ENCODE assay signal across 8 cellular contexts in genomic region chr9:104927912-104928740, GRCh38. TPM values are rescaled to one million over a fixed set of nuclear protein-coding genes. Genes with fewer than 3 reads are reported as not detected.
DNase-seq lines count a peak whose midpoint lies in the region; ATAC-seq and TF ChIP-seq lines count a peak whose summit lies in the region.

Gene ABCA1 (minus strand): TSS chr9:104928155. CDS start chr9:104903679, 24,476 bp downstream.

- H3K27ac ChIP-seq in BLaER1 treated with 17β-estradiol and CSF1 and Interleukin-3, amounts not matched to agents 10 nM and 100 nM: peak within 1 kb of the TSS; percentile 93 to 100 (median 99)
- H3K27ac ChIP-seq in smooth muscle cell (ENCODE audit: low read depth): peak within 1 kb of the TSS; percentile 25

- no peak for TF ChIP-seq CTCF in smooth muscle cell (IDR thresholded peaks at IDR 0.05; ENCODE audit: borderline replicate concordance, insufficient read depth, poor library complexity, severe bottlenecking)

- H3K27me3 ChIP-seq in BLaER1 treated with 17β-estradiol and CSF1 and Interleukin-3, amounts not matched to agents 10 nM and 100 nM: no peaks in the 10 kb centered on the region
- no peaks in the 10 kb centered on the region for H3K27me3 ChIP-seq in smooth muscle cell (ENCODE audit: low read depth)

- peaks cover 25 to 45% (median 37%) of the 10 kb centered on the region in 10 experiments for H3K4me1 ChIP-seq in BLaER1 treated with 17β-estradiol and CSF1 and Interleukin-3, amounts not matched to agents 10 nM and 100 nM
- H3K4me1 ChIP-seq in smooth muscle cell (ENCODE audit: low read depth): peaks cover 19% of the 10 kb centered on the region

- H3K9me3 ChIP-seq in BLaER1 treated with 17β-estradiol and CSF1 and Interleukin-3, amounts not matched to agents 10 nM and 100 nM (replicated peaks in 1 of 11): no peaks in the 10 kb centered on the region
- no peaks in the 10 kb centered on the region for H3K9me3 ChIP-seq in smooth muscle cell (replicated peaks; ENCODE audit: low read depth)

- H3K9ac ChIP-seq in BLaER1 treated with 17β-estradiol and CSF1 and Interleukin-3, amounts not matched to agents 10 nM and 100 nM: peak within 1 kb of the TSS; percentile 94 to 100 (median 99)
- peak within 1 kb of the TSS; percentile 74 for H3K9ac ChIP-seq in smooth muscle cell (ENCODE audit: low read depth)

- no peaks in the 10 kb centered on the region for H3F3A ChIP-seq in smooth muscle cell (ENCODE audit: low read depth)

- ATAC-seq in GM21717 (IDR thresholded peaks at IDR 0.05; ENCODE audit: unreplicated experiment) (peak; percentile 40), GM19328 (IDR thresholded peaks at IDR 0.05; ENCODE audit: unreplicated experiment) (no peak)

- H2AFZ ChIP-seq in smooth muscle cell (ENCODE audit: low read depth): peak within 1 kb of the TSS; percentile 91

- H3K4me3 ChIP-seq in BLaER1 treated with 17β-estradiol and CSF1 and Interleukin-3, amounts not matched to agents 10 nM and 100 nM: peak within 1 kb of the TSS; percentile 80 to 100 (median 94)
- peak within 1 kb of the TSS; percentile 73 for H3K4me3 ChIP-seq in smooth muscle cell

- peaks cover 6 to 48% (median 37%) of the 10 kb centered on the region in 11 experiments; a peak in 19 of 22 replicates for H4K20me1 ChIP-seq in BLaER1 treated with 17β-estradiol and CSF1 and Interleukin-3, amounts not matched to agents 10 nM and 100 nM
- H4K20me1 ChIP-seq in smooth muscle cell (ENCODE audit: low read depth): peaks cover 16% of the 10 kb centered on the region

- peak within 1 kb of the TSS; percentile 79 to 95 (median 88) for H3K4me2 ChIP-seq in BLaER1 treated with 17β-estradiol and CSF1 and Interleukin-3, amounts not matched to agents 10 nM and 100 nM
- peak within 1 kb of the TSS; percentile 88 for H3K4me2 ChIP-seq in smooth muscle cell

- H3K79me2 ChIP-seq in smooth muscle cell (ENCODE audit: low read depth): peaks cover 19% of the 10 kb centered on the region

- DNase-seq in NCI-H1694 (lab: John Stamatoyannopoulos, UW): peak; percentile 52
- DNase-seq in activated CD4-positive, alpha-beta T cell treated with anti-CD3 and anti-CD28 coated beads for 1 hour: peak; percentile 58
- DNase-seq in cerebellar cortex (ENCODE audit: low spot score): peak; percentile 79
- DNase-seq in iris pigment epithelial cell (ENCODE audit: low read depth): peak; percentile 89
- DNase-seq in smooth muscle cell (lab: John Stamatoyannopoulos, UW; ENCODE audit: unreplicated experiment): peak; percentile 56

- H3K36me3 ChIP-seq in BLaER1 treated with 17β-estradiol and CSF1 and Interleukin-3, amounts not matched to agents 10 nM and 100 nM: peaks cover 0 to 43% (median 12%) of the 10 kb centered on the region in 11 experiments; a peak in 14 of 22 replicates
- H3K36me3 ChIP-seq in smooth muscle cell (ENCODE audit: low read depth): no peaks in the 10 kb centered on the region

- under 1% methylated on average over 42 of the region's 53 CpGs for WGBS in smooth muscle cell (ENCODE audit: low lambda C conversion rate)

RNA-seq across cellular contexts. Expression of gene ABCA1, which starts in this region (rescaled TPM):
- total RNA-seq in smooth muscle cell: 29.6 and 29.8 TPM in 2 replicates
- polyA plus RNA-seq in smooth muscle cell: 2.8 and 2.9 TPM in 2 replicates
